8 cellular contexts compared by ENCODE assay signal in the genomic region with DNA sequence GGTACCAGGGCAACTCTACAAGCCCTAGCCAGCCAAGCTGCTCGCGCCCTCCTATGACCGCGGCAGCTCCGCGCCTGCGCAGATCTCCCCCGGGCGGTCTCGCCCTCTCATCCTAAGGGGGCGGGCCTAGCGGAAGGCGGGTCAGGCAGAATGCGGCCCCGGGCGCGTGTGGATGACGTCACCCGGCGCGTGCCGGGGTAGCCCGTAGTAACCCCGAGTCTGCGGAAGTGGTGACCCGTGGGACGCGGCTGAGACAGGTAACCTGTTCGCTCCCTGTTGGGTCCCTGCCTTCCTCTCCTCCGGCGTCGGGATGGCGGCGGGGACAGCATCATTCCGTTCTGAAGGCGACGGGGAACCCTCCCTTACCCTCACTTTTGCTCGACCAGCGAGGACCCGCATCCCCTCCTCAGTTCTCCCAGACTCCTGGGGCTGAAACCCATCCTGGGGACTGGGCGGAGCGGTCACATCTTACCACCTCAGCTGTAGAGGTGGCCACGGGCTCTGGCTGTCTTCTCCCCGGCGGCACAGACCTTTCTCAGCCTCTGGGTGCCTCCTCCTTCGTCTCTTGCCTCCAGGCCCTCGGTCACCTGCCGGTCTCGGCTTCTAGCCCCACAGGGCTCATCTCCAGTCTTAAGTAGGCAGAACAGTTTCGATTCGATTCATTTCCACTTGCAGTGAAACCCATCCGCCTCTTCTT. TPM values are rescaled to one million over a fixed set of nuclear protein-coding genes. Genes with fewer than 3 reads are reported as not detected.
DNase-seq lines count a peak whose midpoint lies in the region; ATAC-seq, FAIRE-seq and TF ChIP-seq lines count a peak whose summit lies in the region.

A gene with protein sequence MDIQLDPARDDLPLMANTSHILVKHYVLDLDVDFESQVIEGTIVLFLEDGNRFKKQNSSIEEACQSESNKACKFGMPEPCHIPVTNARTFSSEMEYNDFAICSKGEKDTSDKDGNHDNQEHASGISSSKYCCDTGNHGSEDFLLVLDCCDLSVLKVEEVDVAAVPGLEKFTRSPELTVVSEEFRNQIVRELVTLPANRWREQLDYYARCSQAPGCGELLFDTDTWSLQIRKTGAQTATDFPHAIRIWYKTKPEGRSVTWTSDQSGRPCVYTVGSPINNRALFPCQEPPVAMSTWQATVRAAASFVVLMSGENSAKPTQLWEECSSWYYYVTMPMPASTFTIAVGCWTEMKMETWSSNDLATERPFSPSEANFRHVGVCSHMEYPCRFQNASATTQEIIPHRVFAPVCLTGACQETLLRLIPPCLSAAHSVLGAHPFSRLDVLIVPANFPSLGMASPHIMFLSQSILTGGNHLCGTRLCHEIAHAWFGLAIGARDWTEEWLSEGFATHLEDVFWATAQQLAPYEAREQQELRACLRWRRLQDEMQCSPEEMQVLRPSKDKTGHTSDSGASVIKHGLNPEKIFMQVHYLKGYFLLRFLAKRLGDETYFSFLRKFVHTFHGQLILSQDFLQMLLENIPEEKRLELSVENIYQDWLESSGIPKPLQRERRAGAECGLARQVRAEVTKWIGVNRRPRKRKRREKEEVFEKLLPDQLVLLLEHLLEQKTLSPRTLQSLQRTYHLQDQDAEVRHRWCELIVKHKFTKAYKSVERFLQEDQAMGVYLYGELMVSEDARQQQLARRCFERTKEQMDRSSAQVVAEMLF (plus strand): TSS at position 205 of the 697 bp plus-strand sequence. CDS start 33,085 bp downstream, outside the sequence.

- intact Hi-C loops in OCI-LY7 (cut with micrococcal nuclease; ENCODE audit: unreplicated experiment) = no loop called here

- H3K4me2 ChIP-seq in OCI-LY7 (ENCODE audit: low read length) = peak within 1 kb of the TSS; percentile 73

- peak within 1 kb of the TSS; percentile 93 for H3K4me3 ChIP-seq in OCI-LY7 (ENCODE audit: low read depth, low read length, poor library complexity, severe bottlenecking)

- peak; percentile 92 for ATAC-seq in GM21526 (IDR thresholded peaks at IDR 0.05; ENCODE audit: low FRiP score, unreplicated experiment)

- H4K20me1 ChIP-seq in OCI-LY7 (ENCODE audit: insufficient read depth, low read length) = no peaks in the 10 kb centered on the region

- peak within 1 kb of the TSS; percentile 89 for H2AFZ ChIP-seq in OCI-LY7 (ENCODE audit: low read length)

- peaks cover 9% of the 10 kb centered on the region for H3K4me1 ChIP-seq in OCI-LY7 (ENCODE audit: insufficient read depth, low read length, poor library complexity, severe bottlenecking)

- no peaks in the 10 kb centered on the region for H3K9me2 ChIP-seq in OCI-LY7 (ENCODE audit: insufficient read depth, low read length)

- POLR2A ChIA-PET in OCI-LY7 (lab: Charles Lee) = interaction anchor here (0.5 to 1.6 kb wide), 8 partner anchors 8 to 468 kb away, joined by 3 to 8 read pairs (median 4); a partner anchor contains a TSS

- H3K9me3 ChIP-seq in OCI-LY7 (ENCODE audit: low read length) = no peaks in the 10 kb centered on the region

- H3K27ac ChIP-seq in OCI-LY7 (ENCODE audit: low read depth, low read length, poor library complexity, severe bottlenecking) = no peak within 1 kb of the TSS

- peaks cover 16% of the 10 kb centered on the region; the same call in 1 of the 2 replicates for H3K79me2 ChIP-seq in OCI-LY7 (ENCODE audit: insufficient read depth, low read depth, low read length)

- no peak for TF ChIP-seq CTCF in D721Med (IDR thresholded peaks at IDR 0.05; ENCODE audit: insufficient read depth, missing control alignments)
- no peak for TF ChIP-seq CTCF in OCI-LY7 (conservative IDR thresholded peaks at IDR 0.05; ENCODE audit: low read length)

- CTCF ChIA-PET in OCI-LY7 (lab: Charles Lee; ENCODE audit: unreplicated experiment) = interaction anchor here (0.6 kb wide), 1 partner anchor 177 kb away, joined by 3 read pairs; no protein-coding TSS in a partner anchor

- BruUV-seq in OCI-LY7 (replicated peaks; lab: Mats Ljungman, UMichigan) = TSS peak; percentile 83

- FAIRE-seq in D721Med (lab: Jason Lieb, UNC) = no peak

- H3K36me3 ChIP-seq in OCI-LY7 (ENCODE audit: insufficient read depth, low read length) = no peaks in the 10 kb centered on the region

- DNase-seq in D721Med (ENCODE audit: insufficient read length, low spot score) (peak; percentile 87), HuH-7.5 (ENCODE audit: low spot score) (peak; percentile 95), OCI-LY7 (ENCODE audit: low spot score) (peak; percentile 98), activated T-cell treated with anti-CD3 and anti-CD28 coated beads for 24 hours (ENCODE audit: low read depth) (peak; percentile 99), epidermal melanocyte (ENCODE audit: insufficient read length, low spot score) (peak; percentile 97), middle frontal gyrus (ENCODE audit: extremely low spot score, low spot score) (peak; percentile 87)
- peak; percentile 99 to 100 for DNase-seq in stimulated activated CD8-positive, alpha-beta memory T cell treated with anti-CD3 and anti-CD28 coated beads, Interleukin-2, amount 100 ng/mL, for 48 hours (ENCODE audit: low read depth in 2 of 2)

RNA-seq across cellular contexts. Expression of the gene that starts here (rescaled TPM):
- 17.3 and 20.5 TPM in 2 replicates for total RNA-seq in OCI-LY7 (2014; rRNA removed; shearing (Covaris generic))
- total RNA-seq in OCI-LY7 (2022) = 20.6 and 24.3 TPM in 2 replicates
